ENCODE assay signal across 19 cellular contexts in the genomic region with DNA sequence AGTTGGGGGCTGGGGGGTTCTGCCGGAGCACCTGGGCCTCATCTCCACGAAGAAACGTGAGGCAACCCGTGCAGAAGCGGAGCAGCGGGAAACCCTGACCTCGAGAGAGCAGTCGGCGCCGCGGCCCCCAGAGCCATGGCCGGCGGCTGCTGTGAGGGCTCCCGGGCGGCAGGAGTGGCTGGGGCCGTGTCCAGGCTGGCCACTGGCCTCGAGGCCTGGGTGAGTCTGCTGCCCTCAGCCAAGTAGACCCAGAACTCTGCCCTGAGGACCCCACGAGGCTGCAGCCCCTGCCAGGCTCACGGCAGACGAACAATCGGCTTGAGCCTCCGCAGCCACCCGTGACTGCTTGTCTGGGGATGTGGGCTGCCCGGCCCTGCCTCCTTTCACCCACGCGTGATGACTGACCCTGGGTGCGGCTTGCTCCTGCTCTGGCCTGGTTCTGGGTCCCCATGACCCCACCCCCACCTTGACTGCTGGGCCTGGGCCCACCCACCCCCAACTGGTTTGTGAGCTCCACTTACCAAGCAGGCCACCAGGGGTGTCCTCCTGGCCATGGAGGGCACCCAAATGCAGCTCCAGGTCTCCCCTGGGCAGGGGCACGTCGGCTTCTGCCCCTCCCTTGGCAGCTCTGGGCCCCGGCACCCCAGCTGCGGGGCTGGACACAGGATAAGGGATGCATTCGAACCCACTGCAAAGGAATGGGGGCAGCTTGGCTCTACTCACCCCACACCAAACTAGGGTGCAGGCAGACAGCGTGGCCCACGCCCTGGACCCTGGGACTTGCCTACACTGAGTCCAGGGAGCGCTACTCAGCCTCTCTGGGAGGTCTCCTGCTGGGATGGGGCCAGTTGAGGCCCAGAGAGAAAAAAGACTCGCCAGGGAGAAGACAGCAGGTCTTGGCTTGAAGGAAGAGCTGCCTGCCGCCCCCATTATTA. TPM values are rescaled to one million over a fixed set of nuclear protein-coding genes. Genes with fewer than 3 reads are reported as not detected.
A peak's percentile ranks its signal among the peaks of the same experiment; 100 is the strongest.
DNase-seq lines count a peak whose midpoint lies in the region; ATAC-seq, FAIRE-seq and TF ChIP-seq lines count a peak whose summit lies in the region.
"Had no signal": no experiment of that assay in that cellular context is flagged by ENCODE, and none has a peak within 500 bp of the region (broad histone marks: within the 10 kb centered on the region; RNA-seq: fewer than 3 reads in every experiment).

No MANE protein-coding gene starts in this region.

- H3K9me3 ChIP-seq in right lobe of liver (no peaks in the 10 kb centered on the region), HepG2 (ENCODE audit: low read length) (no peaks in the 10 kb centered on the region), tibial artery (no peaks in the 10 kb centered on the region)

- no peak for TF ChIP-seq POLR2A in right lobe of liver (IDR thresholded peaks at IDR 0.05)
- no peak for TF ChIP-seq POLR2A in HepG2 (IDR thresholded peaks at IDR 0.05; ENCODE audit: insufficient read depth in 1 of 2, low read depth in 2 of 2, low read length in 2 of 2)

- H3K4me3 ChIP-seq in right lobe of liver (no peak overlapping the region), HepG2 (replicated peaks in 1 of 3; ENCODE audit: insufficient read depth in 1 of 3, low read depth in 2 of 3, low read length in 3 of 3) (no peak overlapping the region), tibial artery (no peak overlapping the region)
- H3K4me3 ChIP-seq: GM12878, GM23338 had no signal

- no peak overlapping the region for H2AFZ ChIP-seq in HepG2 (ENCODE audit: low read length)
- H2AFZ ChIP-seq: GM23338 had no signal

- intact Hi-C loops in right lobe of liver (cut with DNase I) (no loop called here), HepG2 (cut with micrococcal nuclease; ENCODE audit: unreplicated experiment) (no loop called here), tibial artery (cut with DNase I; ENCODE audit: low total_unique reads) (no loop called here)
- intact Hi-C loops in activated T-helper 2 cell treated with anti-CD3 and anti-CD28 coated beads, Interferon-gamma antibody, Interleukin-2, Interleukin-4, amounts not matched to agents 10 μg/mL and 5 μg/mL and 100 μg/mL, durations not matched to agents 14 hours and 24 hours and 36 hours (cut with micrococcal nuclease) = no loop called here

- CTCF ChIA-PET in HepG2 (lab: Yijun Ruan, JAX; ENCODE audit: low intra/inter-chr PET ratio, low total read pairs) = no interaction called here

- FAIRE-seq in HepG2 (lab: Jason Lieb, UNC) = no peak
- FAIRE-seq: GM12878, GM18507 had no signal

- ATAC-seq in right lobe of liver (no peak), HepG2 (no peak)
- ATAC-seq: GM12878, GM23338 had no signal

- POLR2A ChIA-PET in HepG2 (lab: Yijun Ruan, JAX) = no interaction called here

- H3K27me3 Mint-ChIP-seq in glutamatergic neuron (ENCODE audit: unreplicated experiment) = no peaks in the 10 kb centered on the region
- H3K27me3 Mint-ChIP-seq in nephron (ENCODE audit: low read depth) = peaks cover 3% of the 10 kb centered on the region
- peaks cover under 1% of the 10 kb centered on the region for H3K27me3 Mint-ChIP-seq in activated T-helper 2 cell treated with anti-CD3 and anti-CD28 coated beads, Interferon-gamma antibody, Interleukin-2, Interleukin-4, amounts not matched to agents 10 μg/mL and 5 μg/mL and 100 μg/mL, durations not matched to agents 14 hours and 24 hours and 36 hours (ENCODE audit: low read depth)
- H3K27me3 Mint-ChIP-seq: CD4-positive, alpha-beta memory T cell had no signal

- no peak overlapping the region for H3K27ac ChIP-seq in right lobe of liver
- no peak overlapping the region for H3K27ac ChIP-seq in HepG2 (ENCODE audit: extremely low read length, insufficient read depth, low read length)
- H3K27ac ChIP-seq in tibial artery = no peak overlapping the region

- peaks cover 5% of the 10 kb centered on the region for H3K36me3 Mint-ChIP-seq in glutamatergic neuron (ENCODE audit: unreplicated experiment)
- H3K36me3 Mint-ChIP-seq in nephron (ENCODE audit: low read depth) = peaks cover 20% of the 10 kb centered on the region
- H3K36me3 Mint-ChIP-seq in activated T-helper 2 cell treated with anti-CD3 and anti-CD28 coated beads, Interferon-gamma antibody, Interleukin-2, Interleukin-4, amounts not matched to agents 10 μg/mL and 5 μg/mL and 100 μg/mL, durations not matched to agents 14 hours and 24 hours and 36 hours (ENCODE audit: low read depth) = no peaks in the 10 kb centered on the region

- H3K27me3 ChIP-seq in right lobe of liver (no peaks in the 10 kb centered on the region), HepG2 (ENCODE audit: control insufficient read depth in 1 of 2, insufficient read depth in 2 of 2, low read length in 2 of 2) (peaks cover 0 to 2% of the 10 kb centered on the region in 2 experiments; a peak in 2 of 5 replicates), tibial artery (no peaks in the 10 kb centered on the region)

- H3K9me3 Mint-ChIP-seq in glutamatergic neuron (ENCODE audit: unreplicated experiment) (peaks cover 2% of the 10 kb centered on the region), nephron (peaks cover 7% of the 10 kb centered on the region)
- no peaks in the 10 kb centered on the region for H3K9me3 Mint-ChIP-seq in activated T-helper 2 cell treated with anti-CD3 and anti-CD28 coated beads, Interferon-gamma antibody, Interleukin-2, Interleukin-4, amounts not matched to agents 10 μg/mL and 5 μg/mL and 100 μg/mL, durations not matched to agents 14 hours and 24 hours and 36 hours
- H3K9me3 Mint-ChIP-seq: GM23338 had no signal

- TF ChIP-seq CTCF in right lobe of liver (IDR thresholded peaks at IDR 0.05) (no peak), HepG2 (CRISPR knock-in tag; IDR thresholded peaks at IDR 0.05) (no peak), glutamatergic neuron (IDR thresholded peaks at IDR 0.05; ENCODE audit: partially characterized antibody, unreplicated experiment) (no peak), nephron (IDR thresholded peaks at IDR 0.05; ENCODE audit: unreplicated experiment in 3 of 3) (no peak), tibial artery (IDR thresholded peaks at IDR 0.05) (no peak)

- no peaks in the 10 kb centered on the region for H3K79me2 ChIP-seq in HepG2 (ENCODE audit: insufficient read depth, low read length)

- no peak overlapping the region for H3K4me2 ChIP-seq in HepG2 (ENCODE audit: low read depth, low read length)
- H3K4me2 ChIP-seq: GM23338 had no signal

- peak in 2 of 3 donors; percentile 17 to 31 for DNase-seq in right lobe of liver
- no peak for DNase-seq in HepG2 (ENCODE audit: low spot score)
- peak; percentile 13 for DNase-seq in glutamatergic neuron
- peak; percentile 10 to 60 for DNase-seq in tibial artery
- DNase-seq in glomerular visceral epithelial cell (ENCODE audit: extremely low spot score) = no peak
- DNase-seq in NCI-H2029 (lab: John Stamatoyannopoulos, UW) = no peak
- DNase-seq in activated T-helper 2 cell treated with anti-CD3 and anti-CD28 coated beads, Interferon-gamma antibody, Interleukin-2, Interleukin-4, amounts not matched to agents 10 μg/mL and 5 μg/mL and 100 μg/mL, durations not matched to agents 14 hours and 24 hours and 36 hours (ENCODE audit: low spot score) = no peak
- DNase-seq: AML-193; CD4-positive, alpha-beta memory T cell; DMS79; KG1; NCI-H1048; NCI-H2107; NCI-H226; NCI-H526 had no signal

- no peak for TF ChIP-seq RAD21 in HepG2 (CRISPR knock-in tag; IDR thresholded peaks at IDR 0.05)

- H3K4me3 Mint-ChIP-seq in glutamatergic neuron (ENCODE audit: unreplicated experiment) (no peak overlapping the region), nephron (peak overlapping the region in 1 of 3 experiments; percentile 23)
- no peak overlapping the region for H3K4me3 Mint-ChIP-seq in activated T-helper 2 cell treated with anti-CD3 and anti-CD28 coated beads, Interferon-gamma antibody, Interleukin-2, Interleukin-4, amounts not matched to agents 10 μg/mL and 5 μg/mL and 100 μg/mL, durations not matched to agents 14 hours and 24 hours and 36 hours (ENCODE audit: low read depth)
- H3K4me3 Mint-ChIP-seq: CD4-positive, alpha-beta memory T cell; GM23338 had no signal

- WGBS in right lobe of liver (ENCODE audit: insufficient coverage, low coverage, low lambda C conversion rate, missing lambda C conversion rate) = 70% methylated on average over 2 of the region's 37 CpGs
- WGBS in HepG2 (ENCODE audit: low lambda C conversion rate) = 68% methylated on average over 4 of the region's 37 CpGs

- TF ChIP-seq EP300 in HepG2 (IDR thresholded peaks at IDR 0.05; ENCODE audit: low read depth in 2 of 2, low read length in 2 of 2) (no peak), HepG2 (CRISPR knock-in tag; IDR thresholded peaks at IDR 0.05; ENCODE audit: borderline replicate concordance) (no peak)

- no peaks in the 10 kb centered on the region for H4K20me1 ChIP-seq in HepG2 (ENCODE audit: insufficient read depth, low read length)

- no peaks in the 10 kb centered on the region for H3K4me1 Mint-ChIP-seq in glutamatergic neuron (ENCODE audit: low read depth, unreplicated experiment)
- H3K4me1 Mint-ChIP-seq in nephron = peaks cover 44% of the 10 kb centered on the region
- H3K4me1 Mint-ChIP-seq in activated T-helper 2 cell treated with anti-CD3 and anti-CD28 coated beads, Interferon-gamma antibody, Interleukin-2, Interleukin-4, amounts not matched to agents 10 μg/mL and 5 μg/mL and 100 μg/mL, durations not matched to agents 14 hours and 24 hours and 36 hours (ENCODE audit: low read depth) = no peaks in the 10 kb centered on the region
- H3K4me1 Mint-ChIP-seq: GM23338 had no signal

- H3K27ac Mint-ChIP-seq in glutamatergic neuron (ENCODE audit: unreplicated experiment) (no peak overlapping the region), nephron (peak overlapping the region; percentile 67 to 89 (median 85))
- H3K27ac Mint-ChIP-seq in activated T-helper 2 cell treated with anti-CD3 and anti-CD28 coated beads, Interferon-gamma antibody, Interleukin-2, Interleukin-4, amounts not matched to agents 10 μg/mL and 5 μg/mL and 100 μg/mL, durations not matched to agents 14 hours and 24 hours and 36 hours = no peak overlapping the region
- H3K27ac Mint-ChIP-seq: CD4-positive, alpha-beta memory T cell; GM23338 had no signal

- H3K36me3 ChIP-seq in right lobe of liver (no peaks in the 10 kb centered on the region), HepG2 (replicated peaks in 1 of 2; ENCODE audit: control insufficient read depth in 1 of 2, insufficient read depth in 2 of 2, low read length in 2 of 2) (no peaks in the 10 kb centered on the region), tibial artery (peaks cover 0 to 4% (median 0%) of the 10 kb centered on the region in 3 donors)

- in situ Hi-C loops in HepG2 (cut with HindIII; ENCODE audit: extremely low pct_ligation_motif_present, low pct_unique_long_range_greater_than_20kb) = no loop called here

- H3K9ac ChIP-seq in HepG2 (ENCODE audit: insufficient read depth, low read depth, low read length) = no peak overlapping the region

- BruUV-seq in HepG2 (replicated peaks; lab: Mats Ljungman, UMichigan) = no TSS peak

- H3K4me1 ChIP-seq in right lobe of liver (no peaks in the 10 kb centered on the region), HepG2 (ENCODE audit: insufficient read depth, low read length) (no peaks in the 10 kb centered on the region), tibial artery (peaks cover 0 to 34% (median 30%) of the 10 kb centered on the region in 4 donors)

RNA-seq across cellular contexts. Expression of a gene that starts 34.2 kb away (rescaled TPM):
- total RNA-seq in right lobe of liver (1 to 10 TPM; 3.1 to 7.1 (median 4.5) TPM), HepG2 (2016; rRNA removed; fragmentation: Illumina TruSeq; extraction: Trizol) (3.9 and 6.5 TPM in 2 replicates), glutamatergic neuron (ENCODE audit: unreplicated experiment) (10.8 TPM)
- total RNA-seq in HepG2 (2016; cell fraction: cytosol; rRNA removed; fragmentation: Illumina TruSeq; extraction: Trizol; ENCODE audit: low read depth) = 1.5 and 2.2 TPM in 2 replicates
- 3.5 and 5.4 TPM in 2 replicates for total RNA-seq in HepG2 (2016; cell fraction: insoluble cytoplasmic fraction; rRNA removed; fragmentation: Illumina TruSeq; extraction: Trizol)
- 1.7 and 1.8 TPM in 2 replicates for total RNA-seq in HepG2 (2016; cell fraction: membrane; rRNA removed; fragmentation: Illumina TruSeq; extraction: Trizol)
- total RNA-seq in HepG2 (2016; cell fraction: nucleus; rRNA removed; fragmentation: Illumina TruSeq; extraction: Trizol) = 6.4 and 6.8 TPM in 2 replicates
- polyA plus RNA-seq in HepG2 (2011; rRNA removed) = 2.6 and 3.1 TPM in 2 replicates
- 2.5 and 3.1 TPM in 2 replicates for polyA plus RNA-seq in HepG2 (2011; cell fraction: cytosol; rRNA removed)
- 7.8 and 8.8 TPM in 2 replicates for polyA plus RNA-seq in HepG2 (2011; cell fraction: nucleus; rRNA removed)
- polyA plus RNA-seq in HepG2 (2012) = 1.3 and 1.7 TPM in 2 replicates
- 0.84 and 1.9 TPM in 2 replicates for polyA plus RNA-seq in HepG2 (2016; cell fraction: cytosol; fragmentation: Illumina TruSeq; extraction: Trizol; ENCODE audit: low read depth)
- polyA plus RNA-seq in HepG2 (2016; cell fraction: insoluble cytoplasmic fraction; fragmentation: Illumina TruSeq; extraction: Trizol; ENCODE audit: low read depth) = 2.3 and 3.3 TPM in 2 replicates
- polyA plus RNA-seq in HepG2 (2016; cell fraction: membrane; fragmentation: Illumina TruSeq; extraction: Trizol; ENCODE audit: low read depth) = 0.73 and 1.3 TPM in 2 replicates
- 8.2 and 9.2 TPM in 2 replicates for polyA plus RNA-seq in HepG2 (2016; cell fraction: nucleus; fragmentation: Illumina TruSeq; extraction: Trizol; ENCODE audit: insufficient read depth, low read depth)
- 6.7 and 28.4 TPM in 2 replicates for polyA minus RNA-seq in HepG2 (2011; rRNA and poly(A)+ RNA removed; ENCODE audit: low replicate concordance)
- polyA minus RNA-seq in HepG2 (2011; cell fraction: cytosol; rRNA and poly(A)+ RNA removed) = 1.3 and 3.0 TPM in 2 replicates
- polyA minus RNA-seq in HepG2 (2011; cell fraction: nucleus; rRNA and poly(A)+ RNA removed) = 7.5 and 8.9 TPM in 2 replicates
- 7.5 and 8.0 TPM in 2 replicates for total RNA-seq in activated T-helper 2 cell treated with anti-CD3 and anti-CD28 coated beads, Interferon-gamma antibody, Interleukin-2, Interleukin-4, amounts not matched to agents 10 μg/mL and 5 μg/mL and 100 μg/mL, durations not matched to agents 14 hours and 24 hours and 36 hours

RNA-seq across cellular contexts. Expression of a gene that starts 34.5 kb away (rescaled TPM):
- total RNA-seq in right lobe of liver (100 to 1,000 TPM in 4 of 6 experiments, 10 to 100 TPM in 2; 76.5 to 166 (median 122) TPM), HepG2 (2016; rRNA removed; fragmentation: Illumina TruSeq; extraction: Trizol) (83.9 and 128 TPM in 2 replicates), glutamatergic neuron (ENCODE audit: unreplicated experiment) (93.0 TPM)
- total RNA-seq in HepG2 (2016; cell fraction: cytosol; rRNA removed; fragmentation: Illumina TruSeq; extraction: Trizol; ENCODE audit: low read depth) = 51.3 and 72.8 TPM in 2 replicates
- total RNA-seq in HepG2 (2016; cell fraction: insoluble cytoplasmic fraction; rRNA removed; fragmentation: Illumina TruSeq; extraction: Trizol) = 89.5 and 137 TPM in 2 replicates
- 77.4 and 86.1 TPM in 2 replicates for total RNA-seq in HepG2 (2016; cell fraction: membrane; rRNA removed; fragmentation: Illumina TruSeq; extraction: Trizol)
- 76.0 and 95.5 TPM in 2 replicates for total RNA-seq in HepG2 (2016; cell fraction: nucleus; rRNA removed; fragmentation: Illumina TruSeq; extraction: Trizol)
- polyA plus RNA-seq in HepG2 (2011; rRNA removed) = 135 and 164 TPM in 2 replicates
- polyA plus RNA-seq in HepG2 (2011; cell fraction: cytosol; rRNA removed) = 82.7 and 131 TPM in 2 replicates
- 155 and 197 TPM in 2 replicates for polyA plus RNA-seq in HepG2 (2011; cell fraction: nucleus; rRNA removed)
- polyA plus RNA-seq in HepG2 (2012) = 64.5 and 73.8 TPM in 2 replicates
- 84.3 and 98.6 TPM in 2 replicates for polyA plus RNA-seq in HepG2 (2016; cell fraction: cytosol; fragmentation: Illumina TruSeq; extraction: Trizol; ENCODE audit: low read depth)
- polyA plus RNA-seq in HepG2 (2016; cell fraction: insoluble cytoplasmic fraction; fragmentation: Illumina TruSeq; extraction: Trizol; ENCODE audit: low read depth) = 87.8 and 97.0 TPM in 2 replicates
- 69.1 and 85.3 TPM in 2 replicates for polyA plus RNA-seq in HepG2 (2016; cell fraction: membrane; fragmentation: Illumina TruSeq; extraction: Trizol; ENCODE audit: low read depth)
- 191 and 194 TPM in 2 replicates for polyA plus RNA-seq in HepG2 (2016; cell fraction: nucleus; fragmentation: Illumina TruSeq; extraction: Trizol; ENCODE audit: insufficient read depth, low read depth)
- 95.9 and 234 TPM in 2 replicates for polyA minus RNA-seq in HepG2 (2011; rRNA and poly(A)+ RNA removed; ENCODE audit: low replicate concordance)
- polyA minus RNA-seq in HepG2 (2011; cell fraction: cytosol; rRNA and poly(A)+ RNA removed) = 32.9 and 45.5 TPM in 2 replicates
- 23.3 and 29.3 TPM in 2 replicates for polyA minus RNA-seq in HepG2 (2011; cell fraction: nucleus; rRNA and poly(A)+ RNA removed)
- total RNA-seq in activated T-helper 2 cell treated with anti-CD3 and anti-CD28 coated beads, Interferon-gamma antibody, Interleukin-2, Interleukin-4, amounts not matched to agents 10 μg/mL and 5 μg/mL and 100 μg/mL, durations not matched to agents 14 hours and 24 hours and 36 hours = 142 and 144 TPM in 2 replicates

RNA-seq across cellular contexts. Expression of a gene that starts 55.2 kb away (rescaled TPM):
- total RNA-seq in right lobe of liver = 10 to 100 TPM in 3 of 6 experiments, 1 to 10 TPM in 3; 7.4 to 24.3 (median 10.5) TPM
- total RNA-seq in HepG2 (2016; rRNA removed; fragmentation: Illumina TruSeq; extraction: Trizol) = 38.3 and 39.6 TPM in 2 replicates
- 20.2 and 25.8 TPM in 2 replicates for total RNA-seq in HepG2 (2016; cell fraction: cytosol; rRNA removed; fragmentation: Illumina TruSeq; extraction: Trizol; ENCODE audit: low read depth)
- 37.8 and 38.9 TPM in 2 replicates for total RNA-seq in HepG2 (2016; cell fraction: insoluble cytoplasmic fraction; rRNA removed; fragmentation: Illumina TruSeq; extraction: Trizol)
- total RNA-seq in HepG2 (2016; cell fraction: membrane; rRNA removed; fragmentation: Illumina TruSeq; extraction: Trizol) = 53.4 and 59.7 TPM in 2 replicates
- 27.1 and 27.5 TPM in 2 replicates for total RNA-seq in HepG2 (2016; cell fraction: nucleus; rRNA removed; fragmentation: Illumina TruSeq; extraction: Trizol)
- 16.1 and 21.0 TPM in 2 replicates for polyA plus RNA-seq in HepG2 (2011; rRNA removed)
- 16.3 and 20.9 TPM in 2 replicates for polyA plus RNA-seq in HepG2 (2011; cell fraction: cytosol; rRNA removed)
- 49.0 and 57.5 TPM in 2 replicates for polyA plus RNA-seq in HepG2 (2011; cell fraction: nucleus; rRNA removed)
- 13.3 and 14.5 TPM in 2 replicates for polyA plus RNA-seq in HepG2 (2012)
- 27.1 and 37.0 TPM in 2 replicates for polyA plus RNA-seq in HepG2 (2016; cell fraction: cytosol; fragmentation: Illumina TruSeq; extraction: Trizol; ENCODE audit: low read depth)
- 36.5 and 40.8 TPM in 2 replicates for polyA plus RNA-seq in HepG2 (2016; cell fraction: insoluble cytoplasmic fraction; fragmentation: Illumina TruSeq; extraction: Trizol; ENCODE audit: low read depth)
- polyA plus RNA-seq in HepG2 (2016; cell fraction: membrane; fragmentation: Illumina TruSeq; extraction: Trizol; ENCODE audit: low read depth) = 47.4 and 49.9 TPM in 2 replicates
- polyA plus RNA-seq in HepG2 (2016; cell fraction: nucleus; fragmentation: Illumina TruSeq; extraction: Trizol; ENCODE audit: insufficient read depth, low read depth) = 44.7 and 46.3 TPM in 2 replicates
- 15.3 and 46.5 TPM in 2 replicates for polyA minus RNA-seq in HepG2 (2011; rRNA and poly(A)+ RNA removed; ENCODE audit: low replicate concordance)
- polyA minus RNA-seq in HepG2 (2011; cell fraction: cytosol; rRNA and poly(A)+ RNA removed) = 9.7 and 12.0 TPM in 2 replicates
- 18.4 and 20.1 TPM in 2 replicates for polyA minus RNA-seq in HepG2 (2011; cell fraction: nucleus; rRNA and poly(A)+ RNA removed)
- 14.0 TPM for total RNA-seq in glutamatergic neuron (ENCODE audit: unreplicated experiment)
- total RNA-seq in activated T-helper 2 cell treated with anti-CD3 and anti-CD28 coated beads, Interferon-gamma antibody, Interleukin-2, Interleukin-4, amounts not matched to agents 10 μg/mL and 5 μg/mL and 100 μg/mL, durations not matched to agents 14 hours and 24 hours and 36 hours = 17.6 and 18.2 TPM in 2 replicates

Comparison
In these comparisons a context has a peak if more than half of its experiments do, and no peak if none do; other contexts are left out.
1. DNase-seq: peak in right lobe of liver (2 of 3), glutamatergic neuron (single experiment) and tibial artery (2 of 2); none in HepG2 (single experiment), glomerular visceral epithelial cell (single experiment), NCI-H2029 (single experiment) and activated T-helper 2 cell treated with anti-CD3 and anti-CD28 coated beads, Interferon-gamma antibody, Interleukin-2, Interleukin-4, amounts not matched to agents 10 μg/mL and 5 μg/mL and 100 μg/mL, durations not matched to agents 14 hours and 24 hours and 36 hours (single experiment).
2. H3K27ac Mint-ChIP-seq: peak in nephron (3 of 3); none in glutamatergic neuron (single experiment) and activated T-helper 2 cell treated with anti-CD3 and anti-CD28 coated beads, Interferon-gamma antibody, Interleukin-2, Interleukin-4, amounts not matched to agents 10 μg/mL and 5 μg/mL and 100 μg/mL, durations not matched to agents 14 hours and 24 hours and 36 hours (single experiment).